1 cellular context compared by ENCODE assay signal in genomic region chr12:89632778-89633177, GRCh38.
A peak's percentile ranks its signal among the peaks of the same experiment; 100 is the strongest.
TF ChIP-seq lines count a peak whose summit lies in the region.

No MANE protein-coding gene starts in this region.

TF ChIP-seq in HepG2, 621 proteins besides CTCF, POLR2A, EP300 and RAD21 (continued from another document and continues in another):
- TF ChIP-seq ZNF441 (CRISPR knock-in tag; IDR thresholded peaks at IDR 0.05; ENCODE audit: borderline replicate concordance), result no peak
- TF ChIP-seq BATF2 (CRISPR knock-in tag; IDR thresholded peaks at IDR 0.05), result no peak
- peak; percentile 44; the same call in 1 of the 2 replicates for TF ChIP-seq ZNF264 (CRISPR knock-in tag; IDR thresholded peaks at IDR 0.05)
- peak; percentile 58 for TF ChIP-seq TEAD3 (CRISPR knock-in tag; optimal IDR thresholded peaks at IDR 0.05; ENCODE audit: borderline replicate concordance)
- peak; percentile 98 for TF ChIP-seq BCL6 (CRISPR knock-in tag; IDR thresholded peaks at IDR 0.05)
- TF ChIP-seq ZNF20 (CRISPR knock-in tag; IDR thresholded peaks at IDR 0.05), result no peak
- TF ChIP-seq ZNF468 (CRISPR knock-in tag; IDR thresholded peaks at IDR 0.05), result no peak
- no peak for TF ChIP-seq MAZ (IDR thresholded peaks at IDR 0.05; ENCODE audit: borderline replicate concordance, low read depth, low read length)
- 0 out of 2 replicates have a peak, but pooled peaks have one; percentile 31 for TF ChIP-seq MAZ (CRISPR knock-in tag; IDR thresholded peaks at IDR 0.05; ENCODE audit: low read depth)
- TF ChIP-seq ZBTB34 (CRISPR knock-in tag; IDR thresholded peaks at IDR 0.05), result peak; percentile 90; the same call in 1 of the 2 replicates
- peak; percentile 55; the same call in 1 of the 2 replicates for TF ChIP-seq YEATS2 (CRISPR knock-in tag; IDR thresholded peaks at IDR 0.05; ENCODE audit: borderline replicate concordance)
- TF ChIP-seq CENPT (CRISPR knock-in tag; IDR thresholded peaks at IDR 0.05; ENCODE audit: low read depth), result no peak
- no peak for TF ChIP-seq TEF (CRISPR knock-in tag; IDR thresholded peaks at IDR 0.05)
- no peak for TF ChIP-seq RELA (CRISPR knock-in tag; IDR thresholded peaks at IDR 0.05)
- no peak for TF ChIP-seq GTF3A (CRISPR knock-in tag; conservative IDR thresholded peaks at IDR 0.05)
- TF ChIP-seq ZFP82 (CRISPR knock-in tag; IDR thresholded peaks at IDR 0.05; ENCODE audit: borderline replicate concordance), result no peak
- TF ChIP-seq GLI4 (CRISPR knock-in tag; IDR thresholded peaks at IDR 0.05; ENCODE audit: borderline replicate concordance), result no peak
- TF ChIP-seq GATA4 (IDR thresholded peaks at IDR 0.05; ENCODE audit: borderline replicate concordance, low read depth), result peak; percentile 99
- TF ChIP-seq SNAI1 (CRISPR knock-in tag; IDR thresholded peaks at IDR 0.05; ENCODE audit: borderline replicate concordance), result no peak
- TF ChIP-seq FOXA3 (CRISPR knock-in tag; IDR thresholded peaks at IDR 0.05), result peak; percentile 100
- no peak for TF ChIP-seq NCOA1 (CRISPR knock-in tag; IDR thresholded peaks at IDR 0.05)
- no peak for TF ChIP-seq ZBTB4 (CRISPR knock-in tag; IDR thresholded peaks at IDR 0.05; ENCODE audit: borderline replicate concordance)
- no peak for TF ChIP-seq AFF4 (CRISPR knock-in tag; IDR thresholded peaks at IDR 0.05)
- TF ChIP-seq ONECUT2 (CRISPR knock-in tag; IDR thresholded peaks at IDR 0.05), result peak; percentile 87
- TF ChIP-seq STAG1 (CRISPR knock-in tag; IDR thresholded peaks at IDR 0.05), result peak; percentile 30
- TF ChIP-seq CHCHD3 (CRISPR knock-in tag; IDR thresholded peaks at IDR 0.05), result no peak
- TF ChIP-seq HNF1A (IDR thresholded peaks at IDR 0.05; ENCODE audit: low read depth), result peak; percentile 91
- TF ChIP-seq HNF1A (CRISPR knock-in tag; IDR thresholded peaks at IDR 0.05; ENCODE audit: borderline replicate concordance), result peak; percentile 95
- TF ChIP-seq TCF7L2 (IDR thresholded peaks at IDR 0.05; ENCODE audit: low read depth, low read length), result peak; percentile 82; the same call in 1 of the 2 replicates
- TF ChIP-seq SOX6 (IDR thresholded peaks at IDR 0.05), result no peak
- TF ChIP-seq SOX6 (CRISPR knock-in tag; IDR thresholded peaks at IDR 0.05), result peak; percentile 87; the same call in 1 of the 2 replicates
- TF ChIP-seq CBX5 (CRISPR knock-in tag; IDR thresholded peaks at IDR 0.05; ENCODE audit: borderline replicate concordance), result no peak
- TF ChIP-seq HOXA9 (CRISPR knock-in tag; IDR thresholded peaks at IDR 0.05; ENCODE audit: borderline replicate concordance), result no peak
- no peak for TF ChIP-seq ZNF17 (CRISPR knock-in tag; IDR thresholded peaks at IDR 0.05)
- TF ChIP-seq CREM (IDR thresholded peaks at IDR 0.05), result peak; percentile 94
- no peak for TF ChIP-seq CREM (CRISPR knock-in tag; IDR thresholded peaks at IDR 0.05)
- TF ChIP-seq ELF1 (CRISPR knock-in tag; IDR thresholded peaks at IDR 0.05), result 0 out of 2 replicates have a peak, but pooled peaks have one; percentile 23
- TF ChIP-seq JARID2 (CRISPR knock-in tag; IDR thresholded peaks at IDR 0.05; ENCODE audit: insufficient replicate concordance), result no peak
